8 cellular contexts compared by ENCODE assay signal in genomic region chr9:131776473-131776872, GRCh38. TPM values are rescaled to one million over a fixed set of nuclear protein-coding genes. Genes with fewer than 3 reads are reported as not detected.
DNase-seq lines count a peak whose midpoint lies in the region; ATAC-seq and TF ChIP-seq lines count a peak whose summit lies in the region.

No MANE protein-coding gene starts in this region.

- peaks cover 2% of the 10 kb centered on the region for H3K4me1 Mint-ChIP-seq in activated CD4-positive, alpha-beta T cell treated with anti-CD3 and anti-CD28 coated beads, Interleukin-2, amount 10 ng/mL, durations not matched to agents 24 days and 14 days
- no peaks in the 10 kb centered on the region for H3K4me1 Mint-ChIP-seq in endothelial cell (ENCODE audit: unreplicated experiment)

- peak; percentile 85 for DNase-seq in activated CD4-positive, alpha-beta T cell treated with anti-CD3 and anti-CD28 coated beads, Interleukin-2, amount 10 ng/mL, durations not matched to agents 24 days and 14 days
- DNase-seq in activated CD4-positive, alpha-beta T cell treated with anti-CD3 and anti-CD28 coated beads for 1 hour: no peak
- DNase-seq in RKO (ENCODE audit: low spot score) (peak; percentile 62), endothelial cell (ENCODE audit: low spot score) (peak; percentile 77), smooth muscle cell of the brain vasculature (ENCODE audit: low read depth, low spot score) (peak; percentile 15), NCI-H1092 (lab: John Stamatoyannopoulos, UW) (no peak), NCI-H2029 treated with DMSO at 0.1 percent for 48 hours (lab: John Stamatoyannopoulos, UW) (no peak)

- no peaks in the 10 kb centered on the region for H3K36me3 Mint-ChIP-seq in activated CD4-positive, alpha-beta T cell treated with anti-CD3 and anti-CD28 coated beads, Interleukin-2, amount 10 ng/mL, durations not matched to agents 24 days and 14 days (ENCODE audit: low read depth)
- H3K36me3 Mint-ChIP-seq in endothelial cell (ENCODE audit: low read depth, unreplicated experiment): no peaks in the 10 kb centered on the region

- H3K4me3 Mint-ChIP-seq in activated CD4-positive, alpha-beta T cell treated with anti-CD3 and anti-CD28 coated beads, Interleukin-2, amount 10 ng/mL, durations not matched to agents 24 days and 14 days: no peak overlapping the region
- no peak overlapping the region for H3K4me3 Mint-ChIP-seq in endothelial cell (ENCODE audit: unreplicated experiment)

- TF ChIP-seq CTCF in endothelial cell (IDR thresholded peaks at IDR 0.05; ENCODE audit: unreplicated experiment): no peak

- no peak overlapping the region for H3K27ac Mint-ChIP-seq in activated CD4-positive, alpha-beta T cell treated with anti-CD3 and anti-CD28 coated beads, Interleukin-2, amount 10 ng/mL, durations not matched to agents 24 days and 14 days
- H3K27ac Mint-ChIP-seq in endothelial cell (ENCODE audit: unreplicated experiment): no peak overlapping the region

- H3K27me3 Mint-ChIP-seq in activated CD4-positive, alpha-beta T cell treated with anti-CD3 and anti-CD28 coated beads, Interleukin-2, amount 10 ng/mL, durations not matched to agents 24 days and 14 days: peaks cover 1% of the 10 kb centered on the region
- peaks cover 5% of the 10 kb centered on the region for H3K27me3 Mint-ChIP-seq in endothelial cell (ENCODE audit: unreplicated experiment)

- H3K9me3 Mint-ChIP-seq in activated CD4-positive, alpha-beta T cell treated with anti-CD3 and anti-CD28 coated beads, Interleukin-2, amount 10 ng/mL, durations not matched to agents 24 days and 14 days: no peaks in the 10 kb centered on the region
- no peaks in the 10 kb centered on the region for H3K9me3 Mint-ChIP-seq in endothelial cell (ENCODE audit: unreplicated experiment)

- ATAC-seq in GM21619 (IDR thresholded peaks at IDR 0.05; ENCODE audit: unreplicated experiment): no peak

- intact Hi-C loops in activated CD4-positive, alpha-beta T cell treated with anti-CD3 and anti-CD28 coated beads, Interleukin-2, amount 10 ng/mL, durations not matched to agents 24 days and 14 days (cut with micrococcal nuclease): no loop called here

RNA-seq across cellular contexts. Expression of gene RAPGEF1, which starts 36.6 kb away (rescaled TPM):
- total RNA-seq in activated CD4-positive, alpha-beta T cell treated with anti-CD3 and anti-CD28 coated beads, Interleukin-2, amount 10 ng/mL, durations not matched to agents 24 days and 14 days: 150 and 153 TPM in 2 replicates
- 226 TPM for total RNA-seq in endothelial cell (ENCODE audit: unreplicated experiment)

Comparison
In these comparisons a context has a peak if more than half of its experiments do, and no peak if none do; other contexts are left out.
1. DNase-seq: peak in activated CD4-positive, alpha-beta T cell treated with anti-CD3 and anti-CD28 coated beads, Interleukin-2, amount 10 ng/mL, durations not matched to agents 24 days and 14 days (single experiment), RKO (single experiment), endothelial cell (single experiment) and smooth muscle cell of the brain vasculature (single experiment); none in activated CD4-positive, alpha-beta T cell treated with anti-CD3 and anti-CD28 coated beads for 1 hour (single experiment), NCI-H1092 (single experiment) and NCI-H2029 treated with DMSO at 0.1 percent for 48 hours (single experiment).